In genomic region chr17:46922487-46922803, GRCh38 we compare ENCODE assay signal across 8 cellular contexts. TPM values are rescaled to one million over a fixed set of nuclear protein-coding genes. Genes with fewer than 3 reads are reported as not detected.
DNase-seq lines count a peak whose midpoint lies in the region; ATAC-seq, FAIRE-seq and TF ChIP-seq lines count a peak whose summit lies in the region.

No MANE protein-coding gene starts in this region.

- H3K4me3 ChIP-seq in HUES6 (ENCODE audit: low read depth, low read length) (peak overlapping the region; percentile 94), ascending aorta (peak overlapping the region; percentile 71 to 85), kidney epithelial cell (ENCODE audit: low read depth, low read length) (peak overlapping the region; percentile 88)

- TF ChIP-seq CTCF in ascending aorta (IDR thresholded peaks at IDR 0.05) (no peak), kidney epithelial cell (IDR thresholded peaks at IDR 0.05; ENCODE audit: insufficient read depth, low read length, poor library complexity, severe bottlenecking) (no peak)

- H3K9ac ChIP-seq in HUES6 (ENCODE audit: low read length) = peak overlapping the region; percentile 95

- H3K4me1 ChIP-seq in HUES6 (ENCODE audit: control insufficient read depth, insufficient read depth, low read length) = no peaks in the 10 kb centered on the region
- peaks cover 0 to 12% of the 10 kb centered on the region in 2 donors for H3K4me1 ChIP-seq in ascending aorta

- DNase-seq in ascending aorta (ENCODE audit: low spot score in 2 of 2) (no peak), kidney epithelial cell (ENCODE audit: low read depth) (no peak), substantia nigra (lab: John Stamatoyannopoulos, UW) (no peak), superior temporal gyrus (ENCODE audit: extremely low spot score) (no peak), GM19239 (ENCODE audit: insufficient read length, low spot score) (no peak), NCI-H1930 (lab: John Stamatoyannopoulos, UW) (no peak)

- H3K36me3 ChIP-seq in HUES6 (ENCODE audit: control insufficient read depth, insufficient read depth, low read length) (no peaks in the 10 kb centered on the region), ascending aorta (no peaks in the 10 kb centered on the region), kidney epithelial cell (ENCODE audit: control insufficient read depth, insufficient read depth, low read length) (no peaks in the 10 kb centered on the region)

- peak overlapping the region; percentile 92 for H3K27ac ChIP-seq in HUES6 (ENCODE audit: low read depth, low read length)
- peak overlapping the region; percentile 81 to 97 for H3K27ac ChIP-seq in ascending aorta
- H3K27ac ChIP-seq in substantia nigra (ENCODE audit: low read depth, low read length, poor library complexity, severe bottlenecking) = peak overlapping the region; percentile 99

- no peaks in the 10 kb centered on the region for H3K27me3 ChIP-seq in HUES6 (ENCODE audit: control insufficient read depth, insufficient read depth, low read length)
- no peaks in the 10 kb centered on the region for H3K27me3 ChIP-seq in ascending aorta
- H3K27me3 ChIP-seq in kidney epithelial cell (ENCODE audit: control insufficient read depth, insufficient read depth, low read length) = no peaks in the 10 kb centered on the region

- no peaks in the 10 kb centered on the region for H3K9me3 ChIP-seq in HUES6 (ENCODE audit: control insufficient read depth, insufficient read depth, low read depth, low read length)
- no peaks in the 10 kb centered on the region for H3K9me3 ChIP-seq in ascending aorta

- FAIRE-seq in GM19239 (lab: Jason Lieb, UNC) = no peak

- intact Hi-C loops in ascending aorta (cut with DNase I) = no loop called here

- no peak for ATAC-seq in HG02571 (IDR thresholded peaks at IDR 0.05; ENCODE audit: unreplicated experiment)

RNA-seq across cellular contexts. Expression of gene GOSR2, which starts 0.5 kb away (rescaled TPM):
- total RNA-seq in ascending aorta = 36.4 TPM
- total RNA-seq in kidney epithelial cell = 36.7 and 37.4 TPM in 2 replicates

RNA-seq across cellular contexts. Expression of gene RPRML, which starts 56.6 kb away (rescaled TPM):
- total RNA-seq in ascending aorta (not detected), kidney epithelial cell (not detected in 2 replicates)
